Comparison of ENCODE assay signal across 1 cellular context in genomic region chr3:127299276-127299675, GRCh38.
TF ChIP-seq lines count a peak whose summit lies in the region.

No MANE protein-coding gene starts in this region.

TF ChIP-seq in HepG2, 621 proteins besides CTCF, POLR2A, EP300 and RAD21:
- no peak for TF ChIP-seq MXD1 (CRISPR knock-in tag; IDR thresholded peaks at IDR 0.05)
- TF ChIP-seq CHD2 (IDR thresholded peaks at IDR 0.05; ENCODE audit: low read depth, low read length), result no peak
- no peak for TF ChIP-seq KDM2A (CRISPR knock-in tag; IDR thresholded peaks at IDR 0.05; ENCODE audit: borderline replicate concordance, low read depth)
- TF ChIP-seq ZC3H13 (CRISPR knock-in tag; IDR thresholded peaks at IDR 0.05), result no peak
- no peak for TF ChIP-seq CBX5 (CRISPR knock-in tag; IDR thresholded peaks at IDR 0.05; ENCODE audit: borderline replicate concordance)
- TF ChIP-seq HES4 (CRISPR knock-in tag; IDR thresholded peaks at IDR 0.05; ENCODE audit: borderline replicate concordance), result no peak
- TF ChIP-seq RXRA (CRISPR knock-in tag; IDR thresholded peaks at IDR 0.05), result no peak
- no peak for TF ChIP-seq ZNF383 (CRISPR knock-in tag; IDR thresholded peaks at IDR 0.05; ENCODE audit: borderline replicate concordance)
- TF ChIP-seq KDM5B (CRISPR knock-in tag; IDR thresholded peaks at IDR 0.05; ENCODE audit: borderline replicate concordance), result no peak
- TF ChIP-seq ATM (IDR thresholded peaks at IDR 0.05; ENCODE audit: borderline replicate concordance), result no peak
- TF ChIP-seq ZNF496 (CRISPR knock-in tag; IDR thresholded peaks at IDR 0.05; ENCODE audit: insufficient replicate concordance), result no peak
- no peak for TF ChIP-seq ZNF280D (CRISPR knock-in tag; IDR thresholded peaks at IDR 0.05)
- TF ChIP-seq ZNF382 (CRISPR knock-in tag; IDR thresholded peaks at IDR 0.05; ENCODE audit: borderline replicate concordance), result no peak
- no peak for TF ChIP-seq ZNF253 (CRISPR knock-in tag; IDR thresholded peaks at IDR 0.05; ENCODE audit: borderline replicate concordance)
- no peak for TF ChIP-seq ZNF639 (CRISPR knock-in tag; conservative IDR thresholded peaks at IDR 0.05)
- no peak for TF ChIP-seq HMG20B (CRISPR knock-in tag; conservative IDR thresholded peaks at IDR 0.05)
- no peak for TF ChIP-seq ZNF703 (CRISPR knock-in tag; IDR thresholded peaks at IDR 0.05; ENCODE audit: borderline replicate concordance)
- TF ChIP-seq PATZ1 (CRISPR knock-in tag; IDR thresholded peaks at IDR 0.05), result no peak
